Comparison of ENCODE assay signal across 12 cellular contexts in genomic region chr17:10013360-10014112, GRCh38.
DNase-seq lines count a peak whose midpoint lies in the region; ATAC-seq and TF ChIP-seq lines count a peak whose summit lies in the region.
"Had no signal": no experiment of that assay in that cellular context is flagged by ENCODE, and none has a peak within 500 bp of the region (broad histone marks: within the 10 kb centered on the region; RNA-seq: fewer than 3 reads in every experiment).

No MANE protein-coding gene starts in this region.

- TF ChIP-seq CTCF in upper lobe of right lung (IDR thresholded peaks at IDR 0.05) (no peak), osteoblast (IDR thresholded peaks at IDR 0.05; ENCODE audit: extremely low read depth, low read depth, low read length) (no peak)

- H3K79me2 ChIP-seq in osteoblast (ENCODE audit: insufficient read depth, low read length) = no peaks in the 10 kb centered on the region

- no peak overlapping the region for H3K4me2 ChIP-seq in osteoblast (ENCODE audit: insufficient read depth, low read length)
- H3K4me2 ChIP-seq: A549 had no signal

- intact Hi-C loops in dendritic cell treated with granulocyte-macrophage colony-stimulating factor and Interleukin-4, amounts not matched to agents 40 ng/mL and 50 ng/mL, for 4 days (cut with micrococcal nuclease) = no loop called here
- intact Hi-C loops in upper lobe of right lung (cut with DNase I) = no loop called here

- H3K36me3 ChIP-seq in upper lobe of right lung (no peaks in the 10 kb centered on the region), osteoblast (ENCODE audit: insufficient read depth, low read length) (no peaks in the 10 kb centered on the region)

- H3K9me3 ChIP-seq in upper lobe of right lung (no peaks in the 10 kb centered on the region), osteoblast (ENCODE audit: low read depth, low read length) (no peaks in the 10 kb centered on the region)
- H3K9me3 ChIP-seq: A549 had no signal

- peak overlapping the region; percentile 59 for H3K27ac Mint-ChIP-seq in activated naive CD8-positive, alpha-beta T cell treated with anti-CD3 and anti-CD28 coated beads, Interleukin-2, amount 50 U/mL, for 24 hours
- no peak overlapping the region for H3K27ac Mint-ChIP-seq in activated naive CD8-positive, alpha-beta T cell treated with anti-CD3 and anti-CD28 coated beads for 36 hours
- H3K27ac Mint-ChIP-seq in dendritic cell treated with granulocyte-macrophage colony-stimulating factor and Interleukin-4, amounts not matched to agents 40 ng/mL and 50 ng/mL, for 4 days = peak overlapping the region; percentile 83

- no peak overlapping the region for H2AFZ ChIP-seq in osteoblast (ENCODE audit: low read length)

- no peak for DNase-seq in activated naive CD8-positive, alpha-beta T cell treated with anti-CD3 and anti-CD28 coated beads, Interleukin-2, amount 50 U/mL, for 24 hours
- no peak for DNase-seq in activated naive CD8-positive, alpha-beta T cell treated with anti-CD3 and anti-CD28 coated beads for 36 hours
- no peak for DNase-seq in upper lobe of right lung
- no peak for DNase-seq in osteoblast (ENCODE audit: insufficient read length, low spot score, missing footprints)
- DNase-seq in medulla oblongata (ENCODE audit: extremely low spot score) = no peak
- DNase-seq in stimulated activated CD4-positive, alpha-beta T cell treated with anti-CD3 and anti-CD28 coated beads, Interleukin-2, amount 100 ng/mL, for 48 hours = no peak
- DNase-seq: activated naive CD4-positive, alpha-beta T cell treated with Interleukin-2 at 50 U/mL for 16 hours had no signal

- H3K4me3 Mint-ChIP-seq in activated naive CD8-positive, alpha-beta T cell treated with anti-CD3 and anti-CD28 coated beads, Interleukin-2, amount 50 U/mL, for 24 hours = no peak overlapping the region
- H3K4me3 Mint-ChIP-seq in activated naive CD8-positive, alpha-beta T cell treated with anti-CD3 and anti-CD28 coated beads for 36 hours = no peak overlapping the region
- no peak overlapping the region for H3K4me3 Mint-ChIP-seq in dendritic cell treated with granulocyte-macrophage colony-stimulating factor and Interleukin-4, amounts not matched to agents 40 ng/mL and 50 ng/mL, for 4 days

- H3K9me3 Mint-ChIP-seq in activated naive CD8-positive, alpha-beta T cell treated with anti-CD3 and anti-CD28 coated beads, Interleukin-2, amount 50 U/mL, for 24 hours = no peaks in the 10 kb centered on the region
- H3K9me3 Mint-ChIP-seq in activated naive CD8-positive, alpha-beta T cell treated with anti-CD3 and anti-CD28 coated beads for 36 hours = no peaks in the 10 kb centered on the region
- no peaks in the 10 kb centered on the region for H3K9me3 Mint-ChIP-seq in dendritic cell treated with granulocyte-macrophage colony-stimulating factor and Interleukin-4, amounts not matched to agents 40 ng/mL and 50 ng/mL, for 4 days

- no peak for ATAC-seq in activated naive CD8-positive, alpha-beta T cell treated with anti-CD3 and anti-CD28 coated beads, Interleukin-2, amount 50 U/mL, for 24 hours
- ATAC-seq in HG03066 (IDR thresholded peaks at IDR 0.05; ENCODE audit: low read depth, unreplicated experiment) = peak; percentile 74
- peak; percentile 82 for ATAC-seq in upper lobe of right lung
- ATAC-seq: HCT116 had no signal

- H3K4me1 Mint-ChIP-seq in activated naive CD8-positive, alpha-beta T cell treated with anti-CD3 and anti-CD28 coated beads, Interleukin-2, amount 50 U/mL, for 24 hours = peaks cover 17% of the 10 kb centered on the region
- no peaks in the 10 kb centered on the region for H3K4me1 Mint-ChIP-seq in activated naive CD8-positive, alpha-beta T cell treated with anti-CD3 and anti-CD28 coated beads for 36 hours
- peaks cover 48% of the 10 kb centered on the region for H3K4me1 Mint-ChIP-seq in dendritic cell treated with granulocyte-macrophage colony-stimulating factor and Interleukin-4, amounts not matched to agents 40 ng/mL and 50 ng/mL, for 4 days (ENCODE audit: low read depth)

- H4K20me1 ChIP-seq in osteoblast (ENCODE audit: insufficient read depth, low read length) = no peaks in the 10 kb centered on the region

- H3K4me1 ChIP-seq in upper lobe of right lung (peaks cover 18% of the 10 kb centered on the region), osteoblast (ENCODE audit: insufficient read depth, low read length) (no peaks in the 10 kb centered on the region)
- H3K4me1 ChIP-seq: A549 had no signal

- no peaks in the 10 kb centered on the region for H3K36me3 Mint-ChIP-seq in activated naive CD8-positive, alpha-beta T cell treated with anti-CD3 and anti-CD28 coated beads, Interleukin-2, amount 50 U/mL, for 24 hours (ENCODE audit: low read depth)
- H3K36me3 Mint-ChIP-seq in activated naive CD8-positive, alpha-beta T cell treated with anti-CD3 and anti-CD28 coated beads for 36 hours = no peaks in the 10 kb centered on the region
- H3K36me3 Mint-ChIP-seq in dendritic cell treated with granulocyte-macrophage colony-stimulating factor and Interleukin-4, amounts not matched to agents 40 ng/mL and 50 ng/mL, for 4 days (ENCODE audit: low read depth) = peaks cover 6% of the 10 kb centered on the region

- H3K27ac ChIP-seq in upper lobe of right lung (peak overlapping the region; percentile 11), osteoblast (ENCODE audit: low read depth, low read length) (no peak overlapping the region)
- H3K27ac ChIP-seq: A549 had no signal

- no peaks in the 10 kb centered on the region for H3K27me3 ChIP-seq in upper lobe of right lung
- H3K27me3 ChIP-seq in osteoblast (ENCODE audit: insufficient read depth, low read length) = no peaks in the 10 kb centered on the region

- H3K4me3 ChIP-seq in upper lobe of right lung = no peak overlapping the region
- H3K4me3 ChIP-seq in osteoblast (ENCODE audit: insufficient read depth, low read length) = no peak overlapping the region
- H3K4me3 ChIP-seq: A549, skin epidermis had no signal

- H3K27me3 Mint-ChIP-seq in activated naive CD8-positive, alpha-beta T cell treated with anti-CD3 and anti-CD28 coated beads, Interleukin-2, amount 50 U/mL, for 24 hours = no peaks in the 10 kb centered on the region
- H3K27me3 Mint-ChIP-seq in activated naive CD8-positive, alpha-beta T cell treated with anti-CD3 and anti-CD28 coated beads for 36 hours = no peaks in the 10 kb centered on the region
- H3K27me3 Mint-ChIP-seq in dendritic cell treated with granulocyte-macrophage colony-stimulating factor and Interleukin-4, amounts not matched to agents 40 ng/mL and 50 ng/mL, for 4 days = no peaks in the 10 kb centered on the region
